In the genomic region with DNA sequence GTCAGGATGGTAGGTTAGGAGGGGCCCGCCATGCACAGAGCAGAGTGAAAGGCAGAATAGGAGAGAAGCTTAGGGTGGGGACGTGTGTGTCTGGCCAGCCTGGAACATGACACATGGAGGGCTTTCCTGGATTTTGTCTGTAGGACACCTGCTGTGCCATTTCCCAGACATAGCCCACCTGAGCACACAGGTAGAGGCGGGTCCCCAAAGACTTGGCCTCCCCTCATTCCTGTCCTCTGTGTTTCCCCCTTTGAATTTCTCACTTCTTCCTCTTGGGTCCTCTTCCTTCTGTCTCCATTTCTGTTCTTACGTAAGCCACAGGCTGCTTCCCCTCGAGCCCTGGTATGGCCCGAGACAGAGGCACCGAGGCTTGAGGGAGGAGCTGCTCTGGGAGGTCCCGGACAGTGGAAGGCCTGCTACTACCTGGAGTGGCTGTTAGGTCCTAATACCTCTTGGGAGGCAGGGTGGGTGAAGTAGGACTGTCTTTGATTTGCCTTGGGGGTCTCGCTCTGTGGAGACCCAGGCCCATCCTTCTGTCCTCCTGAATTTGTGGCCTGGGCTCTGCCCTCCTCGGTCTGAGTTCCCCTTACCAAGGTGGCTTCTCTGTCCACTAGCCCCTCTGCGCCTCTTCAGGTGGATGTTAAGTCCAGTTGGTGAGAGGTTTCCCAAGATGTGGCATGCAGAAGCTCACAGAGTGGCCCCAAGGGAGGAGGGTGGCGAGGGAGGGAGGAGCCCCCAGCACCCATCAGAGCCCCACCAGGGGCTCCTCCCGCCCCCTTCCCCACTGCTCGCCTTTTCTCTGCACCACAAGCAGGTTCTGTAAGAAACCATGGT, we compare ENCODE assay signal across 2 cellular contexts.
TF ChIP-seq lines count a peak whose summit lies in the region.

No MANE protein-coding gene starts in this region.

TF ChIP-seq in SK-N-SH, 30 proteins besides CTCF, POLR2A, EP300 and RAD21:
- TF ChIP-seq TCF12 (IDR thresholded peaks at IDR 0.05) (no peak), SMC3 (IDR thresholded peaks at IDR 0.05; ENCODE audit: low read depth, low read length) (no peak), GABPA (IDR thresholded peaks at IDR 0.05; ENCODE audit: low read depth) (no peak), ZBTB33 (IDR thresholded peaks at IDR 0.05; ENCODE audit: borderline replicate concordance, low read depth) (no peak), SIN3A (IDR thresholded peaks at IDR 0.05; ENCODE audit: borderline replicate concordance, low read depth, low read length) (no peak), MXI1 (IDR thresholded peaks at IDR 0.05; ENCODE audit: low read depth, low read length) (no peak), FOXM1 (IDR thresholded peaks at IDR 0.05; ENCODE audit: low read depth) (no peak), REST (IDR thresholded peaks at IDR 0.05; ENCODE audit: low read depth, low read length) (no peak), CHD2 (IDR thresholded peaks at IDR 0.05; ENCODE audit: low read length, partially characterized antibody) (no peak), MAX (IDR thresholded peaks at IDR 0.05; ENCODE audit: low read depth) (no peak), IRF3 (IDR thresholded peaks at IDR 0.05; ENCODE audit: low read depth, low read length) (no peak), NFIC (IDR thresholded peaks at IDR 0.05; ENCODE audit: borderline replicate concordance) (no peak), FOXJ3 (CRISPR knock-in tag; IDR thresholded peaks at IDR 0.05) (no peak), FOSL2 (IDR thresholded peaks at IDR 0.05; ENCODE audit: borderline replicate concordance, low read depth) (no peak), GATA2 (CRISPR knock-in tag; IDR thresholded peaks at IDR 0.05) (no peak), JUND (IDR thresholded peaks at IDR 0.05) (no peak), YY1 (IDR thresholded peaks at IDR 0.05; ENCODE audit: low read depth) (no peak), NRF1 (IDR thresholded peaks at IDR 0.05; ENCODE audit: low read depth, low read length) (no peak)
- TF ChIP-seq, protein P1, sequence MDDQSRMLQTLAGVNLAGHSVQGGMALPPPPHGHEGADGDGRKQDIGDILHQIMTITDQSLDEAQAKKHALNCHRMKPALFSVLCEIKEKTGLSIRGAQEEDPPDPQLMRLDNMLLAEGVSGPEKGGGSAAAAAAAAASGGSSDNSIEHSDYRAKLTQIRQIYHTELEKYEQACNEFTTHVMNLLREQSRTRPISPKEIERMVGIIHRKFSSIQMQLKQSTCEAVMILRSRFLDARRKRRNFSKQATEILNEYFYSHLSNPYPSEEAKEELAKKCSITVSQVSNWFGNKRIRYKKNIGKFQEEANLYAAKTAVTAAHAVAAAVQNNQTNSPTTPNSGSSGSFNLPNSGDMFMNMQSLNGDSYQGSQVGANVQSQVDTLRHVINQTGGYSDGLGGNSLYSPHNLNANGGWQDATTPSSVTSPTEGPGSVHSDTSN (IDR thresholded peaks at IDR 0.05) = no peak
- TF ChIP-seq, protein P2, sequence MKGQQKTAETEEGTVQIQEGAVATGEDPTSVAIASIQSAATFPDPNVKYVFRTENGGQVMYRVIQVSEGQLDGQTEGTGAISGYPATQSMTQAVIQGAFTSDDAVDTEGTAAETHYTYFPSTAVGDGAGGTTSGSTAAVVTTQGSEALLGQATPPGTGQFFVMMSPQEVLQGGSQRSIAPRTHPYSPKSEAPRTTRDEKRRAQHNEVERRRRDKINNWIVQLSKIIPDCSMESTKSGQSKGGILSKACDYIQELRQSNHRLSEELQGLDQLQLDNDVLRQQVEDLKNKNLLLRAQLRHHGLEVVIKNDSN (IDR thresholded peaks at IDR 0.05; ENCODE audit: borderline replicate concordance, low read depth) = no peak

TF ChIP-seq in SK-N-SH treated with all-trans-retinoic acid at 6 μM for 48 hours, 23 proteins besides CTCF, POLR2A, EP300 and RAD21:
- TF ChIP-seq PPARA (CRISPR knock-in tag; IDR thresholded peaks at IDR 0.05; ENCODE audit: borderline replicate concordance) = no peak
- TF ChIP-seq ZFP30 (CRISPR knock-in tag; IDR thresholded peaks at IDR 0.05) = no peak
- no peak for TF ChIP-seq ZC3H10 (CRISPR knock-in tag; IDR thresholded peaks at IDR 0.05)
- no peak for TF ChIP-seq OSR1 (CRISPR knock-in tag; IDR thresholded peaks at IDR 0.05)
- no peak for TF ChIP-seq SNAI2 (CRISPR knock-in tag; IDR thresholded peaks at IDR 0.05)
- TF ChIP-seq RARB (CRISPR knock-in tag; IDR thresholded peaks at IDR 0.05) = no peak
- no peak for TF ChIP-seq ESRRG (CRISPR knock-in tag; IDR thresholded peaks at IDR 0.05)
- no peak for TF ChIP-seq CREB5 (CRISPR knock-in tag; IDR thresholded peaks at IDR 0.05; ENCODE audit: low read depth)
- no peak for TF ChIP-seq POU6F1 (CRISPR knock-in tag; IDR thresholded peaks at IDR 0.05; ENCODE audit: borderline replicate concordance, low read depth)
- no peak for TF ChIP-seq ZNF70 (CRISPR knock-in tag; IDR thresholded peaks at IDR 0.05)
- TF ChIP-seq GLIS3 (CRISPR knock-in tag; IDR thresholded peaks at IDR 0.05) = no peak
- no peak for TF ChIP-seq TSHZ2 (CRISPR knock-in tag; IDR thresholded peaks at IDR 0.05)
- TF ChIP-seq TOX (CRISPR knock-in tag; IDR thresholded peaks at IDR 0.05; ENCODE audit: borderline replicate concordance) = no peak
- no peak for TF ChIP-seq ISL1 (CRISPR knock-in tag; IDR thresholded peaks at IDR 0.05)
- TF ChIP-seq PATZ1 (CRISPR knock-in tag; IDR thresholded peaks at IDR 0.05; ENCODE audit: borderline replicate concordance) = no peak
- no peak for TF ChIP-seq ARNTL (CRISPR knock-in tag; IDR thresholded peaks at IDR 0.05; ENCODE audit: borderline replicate concordance, low read depth)
- no peak for TF ChIP-seq ZNF8 (CRISPR knock-in tag; IDR thresholded peaks at IDR 0.05)
- TF ChIP-seq TCF4 (CRISPR knock-in tag; IDR thresholded peaks at IDR 0.05; ENCODE audit: borderline replicate concordance) = no peak
- no peak for TF ChIP-seq ZFP3 (CRISPR knock-in tag; IDR thresholded peaks at IDR 0.05)
- no peak for TF ChIP-seq BACH2 (CRISPR knock-in tag; IDR thresholded peaks at IDR 0.05; ENCODE audit: borderline replicate concordance)
